ENCODE assay signal across 26 cellular contexts in the genomic region with DNA sequence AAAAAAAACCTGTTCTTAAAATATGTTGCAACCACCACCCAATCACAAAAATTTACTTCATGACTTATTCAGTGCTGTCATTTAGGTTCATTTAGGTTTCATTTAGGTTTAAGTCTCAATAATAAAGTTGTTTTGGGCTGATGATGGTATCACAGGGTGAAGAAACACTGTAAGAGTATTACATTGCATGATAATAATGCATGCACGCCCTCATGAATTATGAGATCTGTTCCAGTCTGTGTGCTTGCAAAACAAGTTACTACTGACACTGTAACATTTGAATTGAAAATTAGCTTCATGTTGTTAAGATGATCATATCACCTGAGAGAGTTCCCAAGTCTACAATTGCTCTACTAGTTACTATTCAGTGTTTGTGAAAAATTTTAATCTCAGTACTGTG. TPM values are rescaled to one million over a fixed set of nuclear protein-coding genes. Genes with fewer than 3 reads are reported as not detected.
"Had no signal": no experiment of that assay in that cellular context is flagged by ENCODE, and none has a peak within 500 bp of the region (broad histone marks: within the 10 kb centered on the region; RNA-seq: fewer than 3 reads in every experiment).

AADACL2 (plus strand) TSS at position 315 of the 400 bp plus-strand sequence. CDS start 109 bp downstream, outside the sequence.

- H3K27me3 Mint-ChIP-seq: naive B cell had no signal

- H2AFZ ChIP-seq: hepatocyte had no signal

- ATAC-seq: foreskin keratinocyte, left colon, left ventricle myocardium superior, psoas muscle, right lobe of liver, upper lobe of right lung had no signal

- H3K4me2 ChIP-seq: hepatocyte had no signal

- H3K4me3 Mint-ChIP-seq: nephron had no signal

- H3K79me2 ChIP-seq: hepatocyte had no signal

- H3K36me3 ChIP-seq: esophagus muscularis mucosa, right lobe of liver, stomach, upper lobe of right lung, vagina had no signal

- H3K27ac ChIP-seq: coronary artery, esophagus muscularis mucosa, foreskin keratinocyte, hepatocyte, psoas muscle, right lobe of liver, stomach, upper lobe of right lung, vagina had no signal

- H3K4me1 Mint-ChIP-seq: naive B cell, nephron had no signal

- H3K27ac Mint-ChIP-seq: nephron had no signal

- H3K4me3 ChIP-seq: coronary artery, esophagus muscularis mucosa, hepatocyte, psoas muscle, right lobe of liver, stomach, upper lobe of right lung, vagina had no signal

- DNase-seq: effector CD4-positive, alpha-beta T cell; foreskin keratinocyte; head of caudate nucleus; left colon; left ventricle myocardium superior; mesendoderm; naive B cell; psoas muscle; retina; right lobe of liver; stimulated activated CD4-positive, alpha-beta T cell treated with anti-CD3 and anti-CD28 coated beads, Interleukin-12 subunit alpha, Interleukin-12 subunit beta, amount 100 ng/mL, for 4 hours; stimulated activated naive CD4-positive, alpha-beta T cell; stomach; substantia nigra; upper lobe of right lung had no signal

- H3K9me3 ChIP-seq: esophagus muscularis mucosa, psoas muscle, right lobe of liver, upper lobe of right lung, vagina had no signal

- H3K27me3 ChIP-seq: esophagus muscularis mucosa, foreskin keratinocyte, hepatocyte, right lobe of liver, stomach, upper lobe of right lung, vagina had no signal

- H3K36me3 Mint-ChIP-seq: naive B cell had no signal

- H3K4me1 ChIP-seq: esophagus muscularis mucosa, foreskin keratinocyte, psoas muscle, right lobe of liver, stomach, upper lobe of right lung, vagina had no signal

RNA-seq across cellular contexts. Expression of gene AADACL2, which starts in this region (rescaled TPM):
- total RNA-seq: chondrocyte, dermis microvascular lymphatic vessel endothelial cell, foreskin keratinocyte, kidney epithelial cell, left ventricle myocardium superior, lung microvascular endothelial cell, osteoblast, psoas muscle, right lobe of liver, skeletal muscle tissue, upper lobe of right lung had no signal
- polyA plus RNA-seq: hepatocyte, stomach had no signal
